ENCODE assay signal across 14 cellular contexts in the genomic region with DNA sequence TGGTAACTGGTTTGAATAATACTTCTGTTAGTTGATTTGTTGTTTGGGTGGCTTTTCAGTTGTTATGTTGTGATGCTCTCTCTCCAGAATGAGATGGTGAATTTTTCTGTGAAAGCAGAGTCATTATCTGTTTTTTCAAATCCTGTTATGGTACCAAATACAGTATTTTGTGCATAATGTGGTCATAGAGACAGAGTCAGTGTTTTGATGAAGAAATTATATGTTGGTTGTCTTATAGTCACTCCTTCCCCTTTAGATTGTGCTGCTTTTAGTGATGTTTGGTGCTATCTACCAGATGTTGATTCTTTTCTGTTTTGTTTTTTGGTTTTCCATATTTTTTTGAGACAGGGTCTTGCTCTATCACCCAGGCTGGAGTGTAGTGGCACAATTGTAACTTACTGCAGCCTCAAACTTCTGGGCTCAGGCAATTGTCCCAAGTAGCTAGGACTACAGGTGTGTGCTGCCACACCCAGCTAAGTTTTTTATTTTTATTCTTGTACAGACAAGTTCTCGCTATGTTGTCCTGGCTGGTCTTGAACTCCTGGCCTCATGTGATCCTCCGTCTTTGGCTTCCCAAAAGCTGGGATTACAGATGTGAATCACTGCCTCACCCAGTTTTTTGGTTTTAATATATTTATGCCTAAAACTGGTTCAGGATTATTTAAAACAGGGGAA. TPM values are rescaled to one million over a fixed set of nuclear protein-coding genes. Genes with fewer than 3 reads are reported as not detected.
DNase-seq lines count a peak whose midpoint lies in the region; ATAC-seq and TF ChIP-seq lines count a peak whose summit lies in the region.
"Had no signal": no experiment of that assay in that cellular context is flagged by ENCODE, and none has a peak within 500 bp of the region (broad histone marks: within the 10 kb centered on the region; RNA-seq: fewer than 3 reads in every experiment).

No MANE protein-coding gene starts in this region.

- peaks cover 67% of the 10 kb centered on the region for H3K4me1 Mint-ChIP-seq in endodermal cell

- peaks cover 59% of the 10 kb centered on the region for H4K20me1 ChIP-seq in SU-DHL-6 (ENCODE audit: low read depth, low read length)

- H3K4me1 ChIP-seq in left ventricle myocardium inferior (peaks cover 97% of the 10 kb centered on the region), heart left ventricle (peaks cover 10 to 90% (median 72%) of the 10 kb centered on the region in 12 donors), endodermal cell (ENCODE audit: control insufficient read depth, insufficient read depth, low read length) (peaks cover 4% of the 10 kb centered on the region)

- H3K9me3 ChIP-seq in left ventricle myocardium inferior (replicated peaks) (no peaks in the 10 kb centered on the region), heart left ventricle (no peaks in the 10 kb centered on the region), SU-DHL-6 (ENCODE audit: insufficient read depth, low read length) (no peaks in the 10 kb centered on the region), endodermal cell (ENCODE audit: control insufficient read depth, low read length) (no peaks in the 10 kb centered on the region)

- H3K79me2 ChIP-seq in SU-DHL-6 (ENCODE audit: insufficient read depth, low read length) = peaks cover 100% of the 10 kb centered on the region

- H3K36me3 ChIP-seq in left ventricle myocardium inferior (no peaks in the 10 kb centered on the region), heart left ventricle (no peaks in the 10 kb centered on the region), SU-DHL-6 (ENCODE audit: low read length) (no peaks in the 10 kb centered on the region; the same call in 1 of the 2 replicates), endodermal cell (ENCODE audit: control insufficient read depth, insufficient read depth, low read length) (peaks cover 4% of the 10 kb centered on the region)

- H3K36me3 Mint-ChIP-seq in endodermal cell (ENCODE audit: low read depth) = no peaks in the 10 kb centered on the region

- H3K9ac ChIP-seq in SU-DHL-6 (ENCODE audit: low read length) (no peak overlapping the region), endodermal cell (ENCODE audit: extremely low read depth, low read length, poor library complexity, severe bottlenecking) (no peak overlapping the region)

- DNase-seq in left ventricle myocardium inferior (no peak), heart left ventricle (no peak), left colon (no peak), NCI-H748 treated with DMSO at 0.1 percent for 48 hours (lab: John Stamatoyannopoulos, UW) (no peak), NCI-H526 treated with DMSO at 0.1 percent for 48 hours (lab: John Stamatoyannopoulos, UW) (no peak), endodermal cell (no peak)
- DNase-seq: activated CD4-positive, alpha-beta T cell treated with anti-CD3 and anti-CD28 coated beads for 4 hours; activated effector memory CD4-positive, alpha-beta T cell treated with anti-CD3 and anti-CD28 coated beads, Interleukin-2, amount 50 U/mL, for 16 hours; GOT3; left cardiac atrium had no signal

- no peaks in the 10 kb centered on the region for H3K9me2 ChIP-seq in SU-DHL-6 (replicated peaks; ENCODE audit: insufficient read depth, low read length)

- peak overlapping the region; percentile 9 for H3K27ac ChIP-seq in left ventricle myocardium inferior (replicated peaks)
- H3K27ac ChIP-seq in heart left ventricle = peak overlapping the region in 2 of 12 donors; percentile 8
- no peak overlapping the region for H3K27ac ChIP-seq in SU-DHL-6 (ENCODE audit: low read depth, low read length)
- H3K27ac ChIP-seq in endodermal cell (ENCODE audit: low read depth, low read length) = no peak overlapping the region
- H3K27ac ChIP-seq: hepatocyte, HL-60 had no signal

- H3K27ac Mint-ChIP-seq in endodermal cell = no peak overlapping the region

- H3K27me3 ChIP-seq in left ventricle myocardium inferior (ENCODE audit: low read depth) (no peaks in the 10 kb centered on the region), heart left ventricle (no peaks in the 10 kb centered on the region), SU-DHL-6 (ENCODE audit: low read length) (no peaks in the 10 kb centered on the region), endodermal cell (ENCODE audit: control insufficient read depth, insufficient read depth, low read length, poor library complexity, severe bottlenecking) (no peaks in the 10 kb centered on the region)
- H3K27me3 ChIP-seq: hepatocyte had no signal

- peaks cover 13% of the 10 kb centered on the region; the same call in 1 of the 2 replicates for H3F3A ChIP-seq in SU-DHL-6 (ENCODE audit: insufficient read depth)

- H3K27me3 Mint-ChIP-seq in endodermal cell (ENCODE audit: insufficient read depth) = no peaks in the 10 kb centered on the region

- peak overlapping the region; percentile 99 for H3K4me2 ChIP-seq in SU-DHL-6 (ENCODE audit: low read depth, low read length, poor library complexity, severe bottlenecking)
- H3K4me2 ChIP-seq: hepatocyte had no signal

- intact Hi-C loops in left ventricle myocardium inferior (cut with micrococcal nuclease) (no loop called here), heart left ventricle (cut with DNase I) (loop anchor here (2.0 to 10.0 kb wide), 9 partner anchors 35 to 222 kb away; no protein-coding TSS in a partner anchor), left colon (cut with DNase I, micrococcal nuclease) (loop anchor here in 1 of 2 donors (5.0 kb wide), 1 partner anchor 220 kb away; no protein-coding TSS in a partner anchor)

- H3K4me3 Mint-ChIP-seq in endodermal cell = no peak overlapping the region

- no peak overlapping the region for H2AFZ ChIP-seq in SU-DHL-6 (ENCODE audit: low read depth, low read length, severe bottlenecking)
- H2AFZ ChIP-seq: hepatocyte had no signal

- no peak overlapping the region for H3K4me3 ChIP-seq in left ventricle myocardium inferior
- no peak overlapping the region for H3K4me3 ChIP-seq in heart left ventricle
- no peak overlapping the region for H3K4me3 ChIP-seq in SU-DHL-6 (ENCODE audit: insufficient read depth, low read length, poor library complexity, severe bottlenecking)
- no peak overlapping the region for H3K4me3 ChIP-seq in endodermal cell (ENCODE audit: low read length)
- H3K4me3 ChIP-seq: hepatocyte had no signal

- no peaks in the 10 kb centered on the region for H3K9me3 Mint-ChIP-seq in endodermal cell

- ATAC-seq in heart left ventricle (no peak), left colon (peak; percentile 58), GM21737 (IDR thresholded peaks at IDR 0.05; ENCODE audit: unreplicated experiment) (no peak)

- no peak for TF ChIP-seq CTCF in left ventricle myocardium inferior (IDR thresholded peaks at IDR 0.05; ENCODE audit: borderline replicate concordance)
- TF ChIP-seq CTCF in heart left ventricle (IDR thresholded peaks at IDR 0.05) = no peak
- no peak for TF ChIP-seq CTCF in SU-DHL-6 (IDR thresholded peaks at IDR 0.05; ENCODE audit: insufficient read depth, low read length, poor library complexity, severe bottlenecking)
- no peak for TF ChIP-seq CTCF in endodermal cell (conservative IDR thresholded peaks at IDR 0.05)

- TF ChIP-seq POLR2A in heart left ventricle (IDR thresholded peaks at IDR 0.05) = no peak

- WGBS in heart left ventricle, 4 donors = 63 to 85% (median 75%) methylated on average over 2 of the region's 2 CpGs
- 92 to 95% methylated on average over 2 of the region's 2 CpGs for WGBS in endodermal cell (ENCODE audit: insufficient coverage in 1 of 2, insufficient read length in 1 of 2), 2 experiments

RNA-seq across cellular contexts. Expression of a gene that starts 7.2 kb away (rescaled TPM):
- total RNA-seq in left ventricle myocardium inferior (69.3 TPM), heart left ventricle (100 to 1,000 TPM in 1 of 9 donors, 10 to 100 TPM in 8; 52.0 to 102 (median 63.5) TPM), left colon (10 to 100 TPM; 61.0 to 69.5 TPM), endodermal cell (10 to 100 TPM; 40.7 to 41.4 TPM)
- 100 to 1,000 TPM in 1 of 2 donors, 10 to 100 TPM in 1; 44.7 to 108 TPM for polyA plus RNA-seq in heart left ventricle
- polyA plus RNA-seq in endodermal cell (2013, experiment 1 of 2) = 17.7 TPM
- 18.3 TPM for polyA plus RNA-seq in endodermal cell (2013, experiment 2 of 2)
